ENCODE assay signal across 11 cellular contexts in the genomic region with DNA sequence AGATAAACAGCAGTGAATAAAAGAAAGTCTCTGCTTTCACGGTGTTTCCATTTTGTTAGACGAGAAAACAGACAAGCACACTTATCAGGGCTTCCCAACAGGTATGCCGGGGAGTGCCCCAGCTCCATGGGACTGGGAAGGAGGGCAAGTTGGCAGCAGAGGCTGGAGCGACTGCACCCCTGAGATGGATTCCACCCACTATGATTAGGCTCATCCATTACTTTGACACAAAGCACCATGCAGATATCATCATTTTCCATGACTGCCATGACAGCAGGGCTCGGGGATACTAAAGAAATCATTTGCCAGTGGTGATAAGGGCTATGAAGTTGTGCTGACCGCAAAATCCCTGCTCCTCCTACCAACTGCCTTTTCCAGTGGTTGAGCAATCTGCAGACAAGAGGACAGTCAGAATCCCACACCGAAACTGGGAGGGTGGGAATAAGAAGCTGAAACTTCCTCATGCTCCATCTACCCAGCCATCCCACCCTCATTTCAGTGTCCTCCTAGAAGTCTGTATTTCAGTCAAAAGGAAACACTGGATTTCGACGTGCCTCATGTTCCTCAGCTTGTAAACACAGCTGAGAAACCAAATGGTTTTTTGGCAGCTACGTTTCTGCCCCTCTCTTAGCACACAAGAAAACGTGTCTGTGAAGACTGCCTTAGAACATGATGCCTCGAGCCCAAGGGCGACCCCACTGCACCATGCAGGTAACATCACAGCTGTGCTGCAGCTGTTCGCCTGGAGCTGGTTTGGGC. TPM values are rescaled to one million over a fixed set of nuclear protein-coding genes. Genes with fewer than 3 reads are reported as not detected.
A peak's percentile ranks its signal among the peaks of the same experiment; 100 is the strongest.
DNase-seq lines count a peak whose midpoint lies in the region; ATAC-seq, FAIRE-seq and TF ChIP-seq lines count a peak whose summit lies in the region.
"Had no signal": no experiment of that assay in that cellular context is flagged by ENCODE, and none has a peak within 500 bp of the region (broad histone marks: within the 10 kb centered on the region; RNA-seq: fewer than 3 reads in every experiment).

No MANE protein-coding gene starts in this region.

- TF ChIP-seq CTCF in AG10803 (conservative IDR thresholded peaks at IDR 0.05; ENCODE audit: low read length), result no peak
- TF ChIP-seq CTCF in foreskin fibroblast (IDR thresholded peaks at IDR 0.05; ENCODE audit: low read depth, low read length), result no peak
- no peak for TF ChIP-seq CTCF in pancreas (IDR thresholded peaks at IDR 0.05)

- peak; percentile 84 for DNase-seq in AG10803 (ENCODE audit: low read depth)
- DNase-seq in OCI-M1 (lab: John Stamatoyannopoulos, UW), result peak; percentile 48
- DNase-seq in foreskin fibroblast, result peak; percentile 86 to 92
- no peak for DNase-seq in pancreas
- DNase-seq: activated T-cell treated with anti-CD3 and anti-CD28 coated beads, Interleukin-2, amount 50 U/mL, for 48 hours; hypothalamus; stimulated activated CD4-positive, alpha-beta T cell treated with anti-CD3 and anti-CD28 coated beads, Interleukin-4, amount 100 ng/mL, for 1 hour had no signal

- peaks cover 17 to 49% (median 33%) of the 10 kb centered on the region in 3 donors for H3K4me1 ChIP-seq in pancreas

- H3K9me3 ChIP-seq in pancreas, result no peaks in the 10 kb centered on the region

- 51 to 55% methylated on average over 14 of the region's 14 CpGs for WGBS in pancreas, 2 donors

- peak overlapping the region in 3 of 4 donors; percentile 5 to 37 (median 28) for H3K27ac ChIP-seq in pancreas

- FAIRE-seq in pancreas (lab: Jason Lieb, UNC), result no peak

- ATAC-seq in pancreas (peak in 3 of 4 donors; percentile 38 to 44 (median 42)), HG02852 (IDR thresholded peaks at IDR 0.05; ENCODE audit: unreplicated experiment) (no peak), HG02885 (IDR thresholded peaks at IDR 0.05; ENCODE audit: poor library complexity, unreplicated experiment) (no peak), GM21526 (IDR thresholded peaks at IDR 0.05; ENCODE audit: low FRiP score, unreplicated experiment) (no peak)
- no peak for ATAC-seq in activated CD4-positive, CD25-positive, alpha-beta regulatory T cell treated with anti-CD3 and anti-CD28 coated beads, Interleukin-2, amount 50 U/mL, for 24 hours

- H3K36me3 ChIP-seq in pancreas, result no peaks in the 10 kb centered on the region

- intact Hi-C loops in pancreas (cut with DNase I), result no loop called here

- H3K27me3 ChIP-seq in pancreas, result no peaks in the 10 kb centered on the region

- H3K4me3 ChIP-seq in AG10803 (ENCODE audit: low read length), result peak overlapping the region; percentile 34
- peak overlapping the region; percentile 28 to 29 for H3K4me3 ChIP-seq in foreskin fibroblast (ENCODE audit: low read depth in 1 of 2, low read length in 2 of 2)
- H3K4me3 ChIP-seq in pancreas, result no peak overlapping the region

RNA-seq across cellular contexts. Expression of gene CREB3L2, which starts 15.5 kb away (rescaled TPM):
- 10 to 100 TPM; 21.3 to 38.4 (median 32.3) TPM for total RNA-seq in pancreas
- 10 to 100 TPM in 1 of 2 donors, 1 to 10 TPM in 1; 6.6 to 10.4 TPM for polyA plus RNA-seq in pancreas

Comparison
In these comparisons a context has a peak if more than half of its experiments do, and no peak if none do; other contexts are left out.
1. DNase-seq: peak in AG10803 (single experiment), OCI-M1 (single experiment) and foreskin fibroblast (2 of 2); none in pancreas (0 of 6).
2. H3K4me3 ChIP-seq: peak in AG10803 (single experiment) and foreskin fibroblast (2 of 2); none in pancreas (0 of 4).
3. ATAC-seq: peak in pancreas (3 of 4); none in HG02852 (single experiment), HG02885 (single experiment), activated CD4-positive, CD25-positive, alpha-beta regulatory T cell treated with anti-CD3 and anti-CD28 coated beads, Interleukin-2, amount 50 U/mL, for 24 hours (0 of 2) and GM21526 (single experiment).